Comparison of ENCODE assay signal across 10 cellular contexts in the genomic region with DNA sequence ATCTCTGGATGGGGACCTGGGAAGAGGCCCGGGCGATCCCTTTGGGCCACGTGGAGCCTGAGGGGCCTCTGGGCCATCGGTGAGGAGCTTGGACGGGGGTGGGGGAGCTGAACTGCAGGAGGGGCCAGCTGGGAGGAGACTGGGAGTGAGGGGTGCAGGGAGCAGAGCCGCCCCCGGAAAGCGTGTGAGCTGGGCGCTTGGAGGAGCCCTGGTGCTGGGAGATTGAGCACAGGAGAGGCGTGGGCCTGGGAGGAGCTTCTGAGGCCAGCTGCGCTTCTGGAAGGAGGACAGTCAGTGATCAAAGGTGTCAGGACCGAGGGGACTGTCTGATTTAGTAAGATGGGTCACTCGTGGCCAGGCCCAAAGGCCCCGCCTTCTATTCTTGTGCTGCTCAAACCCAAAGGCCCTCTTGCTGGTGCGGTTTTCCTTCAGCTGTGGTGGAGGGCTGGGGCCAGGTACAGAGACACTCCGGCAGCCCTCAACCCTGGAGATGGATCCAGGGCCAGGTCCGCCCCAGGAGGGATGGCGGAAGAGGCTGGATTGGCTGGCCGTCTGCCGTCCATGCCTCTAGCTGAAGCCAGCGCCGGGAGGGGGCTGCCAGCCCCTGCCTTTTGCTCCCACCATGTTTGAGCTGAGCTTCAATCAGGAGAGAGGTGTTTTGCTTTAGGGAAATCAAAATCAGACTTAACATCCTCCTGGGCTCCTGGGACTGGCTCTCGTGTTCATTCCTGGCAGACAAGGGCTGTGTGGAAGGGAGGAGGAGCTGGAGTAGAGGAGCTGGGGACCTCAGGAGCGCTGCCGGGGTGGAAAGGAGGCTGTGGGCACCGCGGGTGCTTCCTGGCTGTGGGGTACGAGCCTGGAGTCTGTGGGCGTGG. TPM values are rescaled to one million over a fixed set of nuclear protein-coding genes. Genes with fewer than 3 reads are reported as not detected.
A peak's percentile ranks its signal among the peaks of the same experiment; 100 is the strongest.
DNase-seq lines count a peak whose midpoint lies in the region; ATAC-seq, FAIRE-seq and TF ChIP-seq lines count a peak whose summit lies in the region.
"Had no signal": no experiment of that assay in that cellular context is flagged by ENCODE, and none has a peak within 500 bp of the region (broad histone marks: within the 10 kb centered on the region; RNA-seq: fewer than 3 reads in every experiment).

No MANE protein-coding gene starts in this region.

- H3K9ac ChIP-seq in muscle layer of colon (ENCODE audit: low read length): peak overlapping the region; percentile 51

- H3K27ac ChIP-seq in cingulate gyrus (ENCODE audit: low read depth, low read length): peak overlapping the region; percentile 72
- H3K27ac ChIP-seq in muscle layer of colon (ENCODE audit: low read depth, low read length): peak overlapping the region; percentile 89
- H3K27ac ChIP-seq: VCaP had no signal

- H3K27me3 ChIP-seq in muscle layer of colon (ENCODE audit: control insufficient read depth in 1 of 2, insufficient read depth in 2 of 2, low read length in 2 of 2): no peaks in the 10 kb centered on the region

- no peak for FAIRE-seq in GM12892 (lab: Jason Lieb, UNC)

- H3K27ac Mint-ChIP-seq in stimulated activated naive CD8-positive, alpha-beta T cell treated with anti-CD3 and anti-CD28 coated beads, Interleukin-15, amount 100 ng/mL, for 72 hours: peak overlapping the region; percentile 28 to 66

- no peak for TF ChIP-seq POLR2A in GM12892 (IDR thresholded peaks at IDR 0.05; ENCODE audit: low read depth, low read length)

- H3K9me3 ChIP-seq in muscle layer of colon (ENCODE audit: low read length): no peaks in the 10 kb centered on the region

- no peak for ATAC-seq in stimulated activated naive CD8-positive, alpha-beta T cell treated with anti-CD3 and anti-CD28 coated beads, Interleukin-15, amount 100 ng/mL, for 72 hours
- ATAC-seq in stimulated activated naive CD8-positive, alpha-beta T cell treated with anti-CD3 and anti-CD28 coated beads, Interleukin-15, Interleukin-2, amounts not matched to agents 100 U/mL and 50 U/mL, for 24 hours: no peak
- ATAC-seq in GM18873 (IDR thresholded peaks at IDR 0.05; ENCODE audit: low FRiP score, unreplicated experiment): no peak

- DNase-seq in stimulated activated naive CD8-positive, alpha-beta T cell treated with anti-CD3 and anti-CD28 coated beads, Interleukin-15, amount 100 ng/mL, for 72 hours: no peak
- no peak for DNase-seq in stimulated activated naive CD8-positive, alpha-beta T cell treated with anti-CD3 and anti-CD28 coated beads, Interleukin-15, Interleukin-2, amounts not matched to agents 100 U/mL and 50 U/mL, for 24 hours
- DNase-seq in activated CD4-positive, CD25-positive, alpha-beta regulatory T cell treated with anti-CD3 and anti-CD28 coated beads, Interleukin-2, amount 50 U/mL, for 72 hours: no peak
- no peak for DNase-seq in GM12892 (ENCODE audit: insufficient read length)
- no peak for DNase-seq in NCI-H446 treated with DMSO at 0.1 percent for 48 hours (lab: John Stamatoyannopoulos, UW)
- DNase-seq: hippocampal formation had no signal

- no peaks in the 10 kb centered on the region for H3K9me3 Mint-ChIP-seq in stimulated activated naive CD8-positive, alpha-beta T cell treated with anti-CD3 and anti-CD28 coated beads, Interleukin-15, amount 100 ng/mL, for 72 hours

- no peaks in the 10 kb centered on the region for H3K27me3 Mint-ChIP-seq in stimulated activated naive CD8-positive, alpha-beta T cell treated with anti-CD3 and anti-CD28 coated beads, Interleukin-15, amount 100 ng/mL, for 72 hours

- H3K4me1 Mint-ChIP-seq in stimulated activated naive CD8-positive, alpha-beta T cell treated with anti-CD3 and anti-CD28 coated beads, Interleukin-15, amount 100 ng/mL, for 72 hours: peaks cover 8% of the 10 kb centered on the region

- no peaks in the 10 kb centered on the region for H3K36me3 ChIP-seq in muscle layer of colon (ENCODE audit: insufficient read depth, low read length)

- H3K4me1 ChIP-seq in muscle layer of colon (ENCODE audit: insufficient read depth, low read length): peaks cover 96% of the 10 kb centered on the region

- peak overlapping the region in 1 of 2 donors; percentile 45 for H3K4me3 ChIP-seq in muscle layer of colon (ENCODE audit: low read depth in 1 of 2, low read length in 2 of 2)

- H3K4me3 Mint-ChIP-seq in stimulated activated naive CD8-positive, alpha-beta T cell treated with anti-CD3 and anti-CD28 coated beads, Interleukin-15, amount 100 ng/mL, for 72 hours: no peak overlapping the region

RNA-seq across cellular contexts. Expression of a gene that starts 21.6 kb away (rescaled TPM):
- polyA plus RNA-seq in GM12892 (2012; ENCODE audit: missing spikeins): not detected
